Comparison of ENCODE assay signal across 1 cellular context in the genomic region with DNA sequence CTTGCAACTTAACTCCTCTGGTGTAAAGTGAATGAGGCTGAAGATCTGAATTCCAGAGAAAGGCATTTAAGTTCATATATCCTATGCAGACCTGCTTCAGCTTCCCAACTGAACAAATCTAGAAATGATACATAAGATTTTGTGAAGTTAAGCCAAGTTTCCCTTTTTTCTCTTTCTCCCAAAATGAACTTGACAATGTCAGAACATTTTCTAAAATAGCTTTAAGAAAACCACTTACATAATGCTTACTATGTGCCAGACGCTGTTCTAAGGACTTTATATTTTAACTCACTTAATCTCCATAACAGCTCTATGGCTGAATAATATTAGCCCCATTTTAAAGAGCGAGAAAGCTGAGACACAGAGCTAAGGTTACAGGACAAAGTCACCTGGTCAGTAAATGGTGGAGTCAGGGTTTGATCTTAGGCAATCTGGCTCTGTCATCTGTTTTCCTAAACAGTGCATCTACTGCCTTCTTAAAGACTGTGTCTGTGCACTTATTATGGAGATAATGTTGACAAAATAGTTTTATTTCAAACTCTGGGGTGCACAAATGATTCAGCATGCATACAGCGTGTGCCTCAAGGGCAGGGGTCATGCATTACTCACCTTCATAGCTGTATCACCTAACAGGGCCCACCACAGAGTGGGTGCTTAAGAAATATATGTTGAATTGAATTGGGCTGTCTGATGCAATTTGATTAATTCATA.
TF ChIP-seq lines count a peak whose summit lies in the region.

No MANE protein-coding gene starts in this region.

TF ChIP-seq in GM23338, 12 proteins besides CTCF, POLR2A, EP300 and RAD21 (continued from another document):
- TF ChIP-seq, protein P1, sequence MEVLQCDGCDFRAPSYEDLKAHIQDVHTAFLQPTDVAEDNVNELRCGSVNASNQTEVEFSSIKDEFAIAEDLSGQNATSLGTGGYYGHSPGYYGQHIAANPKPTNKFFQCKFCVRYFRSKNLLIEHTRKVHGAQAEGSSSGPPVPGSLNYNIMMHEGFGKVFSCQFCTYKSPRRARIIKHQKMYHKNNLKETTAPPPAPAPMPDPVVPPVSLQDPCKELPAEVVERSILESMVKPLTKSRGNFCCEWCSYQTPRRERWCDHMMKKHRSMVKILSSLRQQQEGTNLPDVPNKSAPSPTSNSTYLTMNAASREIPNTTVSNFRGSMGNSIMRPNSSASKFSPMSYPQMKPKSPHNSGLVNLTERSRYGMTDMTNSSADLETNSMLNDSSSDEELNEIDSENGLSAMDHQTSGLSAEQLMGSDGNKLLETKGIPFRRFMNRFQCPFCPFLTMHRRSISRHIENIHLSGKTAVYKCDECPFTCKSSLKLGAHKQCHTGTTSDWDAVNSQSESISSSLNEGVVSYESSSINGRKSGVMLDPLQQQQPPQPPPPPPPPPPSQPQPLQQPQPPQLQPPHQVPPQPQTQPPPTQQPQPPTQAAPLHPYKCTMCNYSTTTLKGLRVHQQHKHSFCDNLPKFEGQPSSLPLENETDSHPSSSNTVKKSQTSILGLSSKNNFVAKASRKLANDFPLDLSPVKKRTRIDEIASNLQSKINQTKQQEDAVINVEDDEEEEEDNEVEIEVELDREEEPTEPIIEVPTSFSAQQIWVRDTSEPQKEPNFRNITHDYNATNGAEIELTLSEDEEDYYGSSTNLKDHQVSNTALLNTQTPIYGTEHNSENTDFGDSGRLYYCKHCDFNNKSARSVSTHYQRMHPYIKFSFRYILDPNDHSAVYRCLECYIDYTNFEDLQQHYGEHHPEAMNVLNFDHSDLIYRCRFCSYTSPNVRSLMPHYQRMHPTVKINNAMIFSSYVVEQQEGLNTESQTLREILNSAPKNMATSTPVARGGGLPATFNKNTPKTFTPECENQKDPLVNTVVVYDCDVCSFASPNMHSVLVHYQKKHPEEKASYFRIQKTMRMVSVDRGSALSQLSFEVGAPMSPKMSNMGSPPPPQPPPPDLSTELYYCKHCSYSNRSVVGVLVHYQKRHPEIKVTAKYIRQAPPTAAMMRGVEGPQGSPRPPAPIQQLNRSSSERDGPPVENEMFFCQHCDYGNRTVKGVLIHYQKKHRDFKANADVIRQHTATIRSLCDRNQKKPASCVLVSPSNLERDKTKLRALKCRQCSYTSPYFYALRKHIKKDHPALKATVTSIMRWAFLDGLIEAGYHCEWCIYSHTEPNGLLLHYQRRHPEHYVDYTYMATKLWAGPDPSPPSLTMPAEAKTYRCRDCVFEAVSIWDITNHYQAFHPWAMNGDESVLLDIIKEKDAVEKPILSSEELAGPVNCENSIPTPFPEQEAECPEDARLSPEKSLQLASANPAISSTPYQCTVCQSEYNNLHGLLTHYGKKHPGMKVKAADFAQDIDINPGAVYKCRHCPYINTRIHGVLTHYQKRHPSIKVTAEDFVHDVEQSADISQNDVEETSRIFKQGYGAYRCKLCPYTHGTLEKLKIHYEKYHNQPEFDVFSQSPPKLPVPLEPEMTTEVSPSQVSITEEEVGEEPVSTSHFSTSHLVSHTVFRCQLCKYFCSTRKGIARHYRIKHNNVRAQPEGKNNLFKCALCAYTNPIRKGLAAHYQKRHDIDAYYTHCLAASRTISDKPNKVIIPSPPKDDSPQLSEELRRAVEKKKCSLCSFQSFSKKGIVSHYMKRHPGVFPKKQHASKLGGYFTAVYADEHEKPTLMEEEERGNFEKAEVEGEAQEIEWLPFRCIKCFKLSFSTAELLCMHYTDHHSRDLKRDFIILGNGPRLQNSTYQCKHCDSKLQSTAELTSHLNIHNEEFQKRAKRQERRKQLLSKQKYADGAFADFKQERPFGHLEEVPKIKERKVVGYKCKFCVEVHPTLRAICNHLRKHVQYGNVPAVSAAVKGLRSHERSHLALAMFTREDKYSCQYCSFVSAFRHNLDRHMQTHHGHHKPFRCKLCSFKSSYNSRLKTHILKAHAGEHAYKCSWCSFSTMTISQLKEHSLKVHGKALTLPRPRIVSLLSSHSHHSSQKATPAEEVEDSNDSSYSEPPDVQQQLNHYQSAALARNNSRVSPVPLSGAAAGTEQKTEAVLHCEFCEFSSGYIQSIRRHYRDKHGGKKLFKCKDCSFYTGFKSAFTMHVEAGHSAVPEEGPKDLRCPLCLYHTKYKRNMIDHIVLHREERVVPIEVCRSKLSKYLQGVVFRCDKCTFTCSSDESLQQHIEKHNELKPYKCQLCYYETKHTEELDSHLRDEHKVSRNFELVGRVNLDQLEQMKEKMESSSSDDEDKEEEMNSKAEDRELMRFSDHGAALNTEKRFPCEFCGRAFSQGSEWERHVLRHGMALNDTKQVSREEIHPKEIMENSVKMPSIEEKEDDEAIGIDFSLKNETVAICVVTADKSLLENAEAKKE (CRISPR knock-in tag; IDR thresholded peaks at IDR 0.05), result no peak
- TF ChIP-seq JUNB (IDR thresholded peaks at IDR 0.05; ENCODE audit: unreplicated experiment), result no peak
- no peak for TF ChIP-seq POLR2AphosphoS5 (IDR thresholded peaks at IDR 0.05; ENCODE audit: low read depth)
- TF ChIP-seq, protein P2, sequence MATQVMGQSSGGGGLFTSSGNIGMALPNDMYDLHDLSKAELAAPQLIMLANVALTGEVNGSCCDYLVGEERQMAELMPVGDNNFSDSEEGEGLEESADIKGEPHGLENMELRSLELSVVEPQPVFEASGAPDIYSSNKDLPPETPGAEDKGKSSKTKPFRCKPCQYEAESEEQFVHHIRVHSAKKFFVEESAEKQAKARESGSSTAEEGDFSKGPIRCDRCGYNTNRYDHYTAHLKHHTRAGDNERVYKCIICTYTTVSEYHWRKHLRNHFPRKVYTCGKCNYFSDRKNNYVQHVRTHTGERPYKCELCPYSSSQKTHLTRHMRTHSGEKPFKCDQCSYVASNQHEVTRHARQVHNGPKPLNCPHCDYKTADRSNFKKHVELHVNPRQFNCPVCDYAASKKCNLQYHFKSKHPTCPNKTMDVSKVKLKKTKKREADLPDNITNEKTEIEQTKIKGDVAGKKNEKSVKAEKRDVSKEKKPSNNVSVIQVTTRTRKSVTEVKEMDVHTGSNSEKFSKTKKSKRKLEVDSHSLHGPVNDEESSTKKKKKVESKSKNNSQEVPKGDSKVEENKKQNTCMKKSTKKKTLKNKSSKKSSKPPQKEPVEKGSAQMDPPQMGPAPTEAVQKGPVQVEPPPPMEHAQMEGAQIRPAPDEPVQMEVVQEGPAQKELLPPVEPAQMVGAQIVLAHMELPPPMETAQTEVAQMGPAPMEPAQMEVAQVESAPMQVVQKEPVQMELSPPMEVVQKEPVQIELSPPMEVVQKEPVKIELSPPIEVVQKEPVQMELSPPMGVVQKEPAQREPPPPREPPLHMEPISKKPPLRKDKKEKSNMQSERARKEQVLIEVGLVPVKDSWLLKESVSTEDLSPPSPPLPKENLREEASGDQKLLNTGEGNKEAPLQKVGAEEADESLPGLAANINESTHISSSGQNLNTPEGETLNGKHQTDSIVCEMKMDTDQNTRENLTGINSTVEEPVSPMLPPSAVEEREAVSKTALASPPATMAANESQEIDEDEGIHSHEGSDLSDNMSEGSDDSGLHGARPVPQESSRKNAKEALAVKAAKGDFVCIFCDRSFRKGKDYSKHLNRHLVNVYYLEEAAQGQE (IDR thresholded peaks at IDR 0.05; ENCODE audit: unreplicated experiment), result no peak
- no peak for TF ChIP-seq EZH2phosphoT487 (IDR thresholded peaks at IDR 0.05; ENCODE audit: unreplicated experiment)
- no peak for TF ChIP-seq STAT1 (IDR thresholded peaks at IDR 0.05; ENCODE audit: unreplicated experiment)
- TF ChIP-seq ZNF114 (CRISPR knock-in tag; IDR thresholded peaks at IDR 0.05), result no peak
- TF ChIP-seq NANOG (IDR thresholded peaks at IDR 0.05; ENCODE audit: borderline replicate concordance), result no peak
- no peak for TF ChIP-seq ZNF331 (CRISPR knock-in tag; IDR thresholded peaks at IDR 0.05; ENCODE audit: low read depth)
- TF ChIP-seq, protein P3, sequence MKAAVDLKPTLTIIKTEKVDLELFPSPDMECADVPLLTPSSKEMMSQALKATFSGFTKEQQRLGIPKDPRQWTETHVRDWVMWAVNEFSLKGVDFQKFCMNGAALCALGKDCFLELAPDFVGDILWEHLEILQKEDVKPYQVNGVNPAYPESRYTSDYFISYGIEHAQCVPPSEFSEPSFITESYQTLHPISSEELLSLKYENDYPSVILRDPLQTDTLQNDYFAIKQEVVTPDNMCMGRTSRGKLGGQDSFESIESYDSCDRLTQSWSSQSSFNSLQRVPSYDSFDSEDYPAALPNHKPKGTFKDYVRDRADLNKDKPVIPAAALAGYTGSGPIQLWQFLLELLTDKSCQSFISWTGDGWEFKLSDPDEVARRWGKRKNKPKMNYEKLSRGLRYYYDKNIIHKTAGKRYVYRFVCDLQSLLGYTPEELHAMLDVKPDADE (IDR thresholded peaks at IDR 0.05), result no peak
